21 cellular contexts compared by ENCODE assay signal in the genomic region with DNA sequence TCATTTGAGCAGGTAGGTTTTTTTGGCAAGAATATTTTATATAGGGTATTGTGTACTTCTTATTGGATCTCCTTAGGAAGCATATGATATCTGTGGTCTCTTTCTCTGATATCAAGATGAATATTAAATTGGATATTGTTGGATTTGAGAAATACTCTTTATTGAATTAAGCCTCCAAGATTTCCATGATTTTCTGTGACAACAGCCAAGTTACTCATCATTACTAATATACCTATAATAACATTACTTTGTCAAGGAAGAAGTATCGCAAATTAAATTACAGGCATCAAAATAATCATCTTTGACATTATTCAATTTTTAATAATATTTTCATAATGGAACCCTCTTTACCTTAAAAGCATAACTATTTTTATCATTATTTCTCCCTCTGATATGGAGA.
"Had no signal": no experiment of that assay in that cellular context is flagged by ENCODE, and none has a peak within 500 bp of the region (broad histone marks: within the 10 kb centered on the region; RNA-seq: fewer than 3 reads in every experiment).

No MANE protein-coding gene starts in this region.

- DNase-seq: IMR-90, Karpas-422, KG1, MG63, NCI-H1092, NCI-H1436, NCI-H187, NCI-H2029, NCI-H2081 treated with DMSO at 0.1 percent for 48 hours, NCI-H2171, NCI-H226, NCI-H446, NCI-H510A, NCI-H524 treated with DMSO at 0.1 percent for 48 hours, NCI-H69, NCI-H774, Right ventricle myocardium superior, RPMI8226, SIG-M5 had no signal

- ATAC-seq: HepG2 had no signal

- FAIRE-seq: HepG2, RCC 7860 had no signal

- H3K36me3 ChIP-seq: MG63 had no signal

- H3K27me3 ChIP-seq: MG63 had no signal

- H3K9me3 ChIP-seq: MG63 had no signal

- H3K4me3 ChIP-seq: MG63 had no signal
